Comparison of ENCODE assay signal across 2 cellular contexts in the genomic region with DNA sequence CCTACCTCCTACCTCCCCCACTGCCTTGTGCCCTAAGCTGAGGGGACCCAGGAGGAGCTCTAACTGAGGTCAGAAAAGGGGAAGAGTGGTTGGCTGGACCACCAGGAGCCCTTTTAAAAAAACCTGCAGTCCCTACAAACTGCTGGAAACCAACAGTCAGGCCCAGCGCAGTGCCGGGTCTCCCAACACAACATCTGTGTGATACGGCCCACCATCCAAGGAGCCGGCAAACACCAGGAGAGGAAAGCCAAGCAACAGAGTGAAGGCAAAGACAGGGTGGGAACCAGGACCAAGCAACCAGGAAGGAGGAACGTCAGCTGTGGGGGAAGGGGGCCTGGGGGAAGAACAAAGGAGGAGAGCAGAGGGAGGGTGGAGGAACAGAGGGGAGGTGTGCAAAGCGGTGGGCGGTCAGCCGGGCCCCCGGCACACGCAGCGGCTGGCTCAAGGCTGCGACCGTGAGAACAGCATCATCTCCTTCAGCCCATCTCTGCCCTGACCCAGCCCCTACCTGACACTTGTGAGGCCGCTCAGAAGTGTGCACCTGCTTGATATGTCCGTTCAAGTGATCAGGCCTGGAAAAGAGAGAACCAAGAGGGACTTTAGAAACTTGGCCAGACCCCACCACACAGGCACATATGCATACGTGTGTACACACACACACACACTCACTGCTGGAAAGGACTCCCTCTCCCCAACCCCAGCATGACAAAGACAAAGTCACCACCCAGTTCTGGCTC.
TF ChIP-seq lines count a peak whose summit lies in the region.

No MANE protein-coding gene starts in this region.

TF ChIP-seq in SK-N-SH, 30 proteins besides CTCF, POLR2A, EP300 and RAD21 (continued from another document):
- no peak for TF ChIP-seq IRF3 (IDR thresholded peaks at IDR 0.05; ENCODE audit: low read depth, low read length)
- no peak for TF ChIP-seq JUND (IDR thresholded peaks at IDR 0.05)
- TF ChIP-seq ELF1 (IDR thresholded peaks at IDR 0.05): no peak
- no peak for TF ChIP-seq NRF1 (IDR thresholded peaks at IDR 0.05; ENCODE audit: low read depth, low read length)
- TF ChIP-seq CHD2 (IDR thresholded peaks at IDR 0.05; ENCODE audit: low read length, partially characterized antibody): no peak
- no peak for TF ChIP-seq TCF12 (IDR thresholded peaks at IDR 0.05)
- TF ChIP-seq FOSL2 (IDR thresholded peaks at IDR 0.05; ENCODE audit: borderline replicate concordance, low read depth): no peak

TF ChIP-seq in SK-N-SH treated with all-trans-retinoic acid at 6 μM for 48 hours, 23 proteins besides CTCF, POLR2A, EP300 and RAD21 (continued from another document):
- TF ChIP-seq SNAI2 (CRISPR knock-in tag; IDR thresholded peaks at IDR 0.05) (no peak), CREB5 (CRISPR knock-in tag; IDR thresholded peaks at IDR 0.05; ENCODE audit: low read depth) (no peak), ESRRG (CRISPR knock-in tag; IDR thresholded peaks at IDR 0.05) (no peak), POU6F1 (CRISPR knock-in tag; IDR thresholded peaks at IDR 0.05; ENCODE audit: borderline replicate concordance, low read depth) (no peak), ARNTL (CRISPR knock-in tag; IDR thresholded peaks at IDR 0.05; ENCODE audit: borderline replicate concordance, low read depth) (no peak), TOX (CRISPR knock-in tag; IDR thresholded peaks at IDR 0.05; ENCODE audit: borderline replicate concordance) (no peak), ZNF565 (CRISPR knock-in tag; conservative IDR thresholded peaks at IDR 0.05; ENCODE audit: low read depth) (no peak), PATZ1 (CRISPR knock-in tag; IDR thresholded peaks at IDR 0.05; ENCODE audit: borderline replicate concordance) (no peak), ZNF70 (CRISPR knock-in tag; IDR thresholded peaks at IDR 0.05) (no peak), PPARA (CRISPR knock-in tag; IDR thresholded peaks at IDR 0.05; ENCODE audit: borderline replicate concordance) (no peak), TSHZ2 (CRISPR knock-in tag; IDR thresholded peaks at IDR 0.05) (no peak), TCF4 (CRISPR knock-in tag; IDR thresholded peaks at IDR 0.05; ENCODE audit: borderline replicate concordance) (no peak), CSDC2 (CRISPR knock-in tag; IDR thresholded peaks at IDR 0.05) (no peak)
- TF ChIP-seq, protein P1, sequence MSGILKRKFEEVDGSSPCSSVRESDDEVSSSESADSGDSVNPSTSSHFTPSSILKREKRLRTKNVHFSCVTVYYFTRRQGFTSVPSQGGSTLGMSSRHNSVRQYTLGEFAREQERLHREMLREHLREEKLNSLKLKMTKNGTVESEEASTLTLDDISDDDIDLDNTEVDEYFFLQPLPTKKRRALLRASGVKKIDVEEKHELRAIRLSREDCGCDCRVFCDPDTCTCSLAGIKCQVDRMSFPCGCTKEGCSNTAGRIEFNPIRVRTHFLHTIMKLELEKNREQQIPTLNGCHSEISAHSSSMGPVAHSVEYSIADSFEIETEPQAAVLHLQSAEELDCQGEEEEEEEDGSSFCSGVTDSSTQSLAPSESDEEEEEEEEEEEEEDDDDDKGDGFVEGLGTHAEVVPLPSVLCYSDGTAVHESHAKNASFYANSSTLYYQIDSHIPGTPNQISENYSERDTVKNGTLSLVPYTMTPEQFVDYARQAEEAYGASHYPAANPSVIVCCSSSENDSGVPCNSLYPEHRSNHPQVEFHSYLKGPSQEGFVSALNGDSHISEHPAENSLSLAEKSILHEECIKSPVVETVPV (CRISPR knock-in tag; IDR thresholded peaks at IDR 0.05): no peak
TF ChIP-seq in SK-N-SH treated with all-trans-retinoic acid at 6 μM for 48 hours: peak in this region for 0.
